In genomic region chr4:67604029-67604381, GRCh38 we compare ENCODE assay signal across 19 cellular contexts. TPM values are rescaled to one million over a fixed set of nuclear protein-coding genes. Genes with fewer than 3 reads are reported as not detected.
DNase-seq lines count a peak whose midpoint lies in the region; ATAC-seq, FAIRE-seq and TF ChIP-seq lines count a peak whose summit lies in the region.
"Had no signal": no experiment of that assay in that cellular context is flagged by ENCODE, and none has a peak within 500 bp of the region (broad histone marks: within the 10 kb centered on the region; RNA-seq: fewer than 3 reads in every experiment).

No MANE protein-coding gene starts in this region.

- no peak overlapping the region for H3K4me2 ChIP-seq in mammary epithelial cell (ENCODE audit: insufficient read depth, low read depth, low read length)
- H3K4me2 ChIP-seq in GM23338: no peak overlapping the region
- H3K4me2 ChIP-seq in K562 (ENCODE audit: insufficient read depth, low read length): no peak overlapping the region
- no peak overlapping the region for H3K4me2 ChIP-seq in keratinocyte (ENCODE audit: control insufficient read depth, extremely low read depth, insufficient read depth, low read depth, low read length)

- no peaks in the 10 kb centered on the region for H4K20me1 ChIP-seq in mammary epithelial cell (ENCODE audit: insufficient read depth, low read length)
- no peaks in the 10 kb centered on the region for H4K20me1 ChIP-seq in GM23338 (replicated peaks; ENCODE audit: insufficient read depth)
- no peaks in the 10 kb centered on the region for H4K20me1 ChIP-seq in K562 (replicated peaks; ENCODE audit: control insufficient read depth, insufficient read depth, low read length)
- H4K20me1 ChIP-seq in keratinocyte (ENCODE audit: control insufficient read depth, extremely low read depth, insufficient read depth, low read length): no peaks in the 10 kb centered on the region

- H3K27me3 Mint-ChIP-seq in GM23338 (ENCODE audit: insufficient read depth, low read depth, poor library complexity): peaks cover 1% of the 10 kb centered on the region
- H3K27me3 Mint-ChIP-seq: CD4-positive, alpha-beta T cell had no signal

- in situ Hi-C loops in mammary epithelial cell (cut with MboI; ENCODE audit: low sequenced_read_pairs in 2 of 2): no loop called here
- in situ Hi-C loops in K562 (cut with MboI): no loop called here

- no peak for FAIRE-seq in K562 (lab: Jason Lieb, UNC)
- FAIRE-seq in keratinocyte (lab: Jason Lieb, UNC): peak; percentile 56
- FAIRE-seq: D721Med, G401.6 had no signal

- POLR2A ChIA-PET in K562 (lab: Yijun Ruan, JAX): interaction anchor here (0.6 to 1.5 kb wide), 2 partner anchors 13 to 18 kb away, joined by 3 to 4 read pairs; no protein-coding TSS in a partner anchor

- TF ChIP-seq RAD21 in K562 (CRISPR knock-in tag; conservative IDR thresholded peaks at IDR 0.05 in 1 of 2, IDR thresholded peaks at IDR 0.05 in 1 of 2): no peak

- H3K27me3 ChIP-seq in mammary epithelial cell (ENCODE audit: insufficient read depth, low read length) (no peaks in the 10 kb centered on the region), breast epithelium (no peaks in the 10 kb centered on the region), GM23338 (ENCODE audit: insufficient read depth) (no peaks in the 10 kb centered on the region), K562 (ENCODE audit: control insufficient read depth in 2 of 2, insufficient read depth in 2 of 2, low read length in 2 of 2) (no peaks in the 10 kb centered on the region), keratinocyte (ENCODE audit: control insufficient read depth, extremely low read depth, insufficient read depth, low read length) (no peaks in the 10 kb centered on the region), aorta (ENCODE audit: control insufficient read depth in 1 of 2, insufficient read depth in 2 of 2, low read length in 1 of 2) (no peaks in the 10 kb centered on the region), psoas muscle (ENCODE audit: insufficient read depth in 3 of 3, low read length in 2 of 3) (no peaks in the 10 kb centered on the region)

- DNase-seq in mammary epithelial cell (no peak), breast epithelium (ENCODE audit: low spot score in 2 of 2) (no peak), GM23338 (ENCODE audit: low spot score) (no peak), K562 (ENCODE audit: extremely low read depth in 1 of 4, low spot score in 3 of 4) (no peak), keratinocyte (ENCODE audit: low read depth, low spot score) (no peak), aorta (no peak), psoas muscle (no peak)
- DNase-seq: ACHN; C1 segment of cervical spinal cord; CD4-positive, alpha-beta T cell; DMS153; DMS79 treated with DMSO at 0.1 percent for 48 hours; EL; H7 had no signal

- BruUV-seq in mammary epithelial cell (replicated peaks; lab: Mats Ljungman, UMichigan) (no TSS peak), K562 (replicated peaks; lab: Mats Ljungman, UMichigan) (no TSS peak)

- 0 out of 2 replicates have a peak, but pooled peaks cover 7% of the 10 kb centered on the region for H3K9me2 ChIP-seq in GM23338 (ENCODE audit: insufficient read depth)

- H3K9ac ChIP-seq in mammary epithelial cell (ENCODE audit: insufficient read depth, low read length) (no peak overlapping the region), K562 (ENCODE audit: insufficient read depth in 1 of 2, low read depth in 2 of 2, low read length in 2 of 2) (no peak overlapping the region), keratinocyte (ENCODE audit: control insufficient read depth, extremely low read depth, insufficient read depth, low read length) (no peak overlapping the region)

- H3K4me3 ChIP-seq in mammary epithelial cell (replicated peaks in 1 of 3; ENCODE audit: insufficient read depth in 1 of 3, low read depth in 2 of 3, low read length in 3 of 3): no peak overlapping the region
- H3K4me3 ChIP-seq in breast epithelium: no peak overlapping the region
- H3K4me3 ChIP-seq in GM23338: no peak overlapping the region
- H3K4me3 ChIP-seq in K562: no peak overlapping the region
- H3K4me3 ChIP-seq in keratinocyte (ENCODE audit: control insufficient read depth in 2 of 3, extremely low read depth in 1 of 3, insufficient read depth in 2 of 3, low read depth in 1 of 3, low read length in 3 of 3): no peak overlapping the region
- no peak overlapping the region for H3K4me3 ChIP-seq in aorta (ENCODE audit: low read length in 2 of 2)
- H3K4me3 ChIP-seq in psoas muscle: no peak overlapping the region

- peak overlapping the region; percentile 58 for H2AFZ ChIP-seq in mammary epithelial cell (ENCODE audit: low read depth, low read length)
- H2AFZ ChIP-seq in GM23338: no peak overlapping the region
- peak overlapping the region; percentile 35; the same call in 1 of the 2 replicates for H2AFZ ChIP-seq in K562 (ENCODE audit: low read depth, low read length)
- H2AFZ ChIP-seq in keratinocyte (ENCODE audit: control insufficient read depth, low read length): no peak overlapping the region

- CTCF ChIA-PET in mammary epithelial cell (lab: Charles Lee; ENCODE audit: low non-redundant PET): no interaction called here
- CTCF ChIA-PET in K562 (lab: Yijun Ruan, JAX; ENCODE audit: low intra/inter-chr PET ratio): no interaction called here

- H3K9me3 Mint-ChIP-seq in GM23338: peaks cover 10% of the 10 kb centered on the region; the same call in 2 of the 3 replicates

- peaks cover 5% of the 10 kb centered on the region; the same call in 2 of the 3 replicates for H3K36me3 Mint-ChIP-seq in GM23338 (ENCODE audit: low read depth)

- H3K9me3 ChIP-seq in mammary epithelial cell (replicated peaks; ENCODE audit: insufficient read depth, low read length): no peaks in the 10 kb centered on the region
- H3K9me3 ChIP-seq in breast epithelium: no peaks in the 10 kb centered on the region
- no peaks in the 10 kb centered on the region for H3K9me3 ChIP-seq in K562 (replicated peaks; ENCODE audit: control insufficient read depth, insufficient read depth, low read depth, low read length)
- no peaks in the 10 kb centered on the region for H3K9me3 ChIP-seq in keratinocyte (ENCODE audit: control insufficient read depth, low read depth, low read length)
- H3K9me3 ChIP-seq in aorta (ENCODE audit: control insufficient read depth, low read length): peaks cover 4% of the 10 kb centered on the region
- no peaks in the 10 kb centered on the region for H3K9me3 ChIP-seq in psoas muscle

- no peak for ATAC-seq in GM23338
- ATAC-seq in K562: peak; percentile 55; the same call in 2 of the 3 replicates
- no peak for ATAC-seq in aorta (ENCODE audit: low FRiP score)
- ATAC-seq in HG03342 (IDR thresholded peaks at IDR 0.05; ENCODE audit: unreplicated experiment): no peak
- no peak for ATAC-seq in psoas muscle

- 90% methylated on average over 2 of the region's 2 CpGs for WGBS in mammary epithelial cell (ENCODE audit: low coverage, missing lambda C conversion rate)
- WGBS in K562 (ENCODE audit: insufficient coverage, low coverage, missing lambda C conversion rate): 45% methylated on average over 2 of the region's 2 CpGs
- WGBS in aorta, 2 donors: 72 to 88% methylated on average over 2 of the region's 2 CpGs
- WGBS in psoas muscle, 3 donors: 74 to 83% (median 82%) methylated on average over 2 of the region's 2 CpGs

- TF ChIP-seq EP300 in K562 (IDR thresholded peaks at IDR 0.05; ENCODE audit: low read length): no peak

- H3K79me2 ChIP-seq in mammary epithelial cell (ENCODE audit: insufficient read depth, low read length) (no peaks in the 10 kb centered on the region), GM23338 (replicated peaks; ENCODE audit: insufficient read depth) (no peaks in the 10 kb centered on the region), K562 (ENCODE audit: control insufficient read depth, insufficient read depth, low read length) (no peaks in the 10 kb centered on the region), keratinocyte (ENCODE audit: control insufficient read depth, insufficient read depth, low read length) (no peaks in the 10 kb centered on the region)

- H3K27ac ChIP-seq in mammary epithelial cell (ENCODE audit: insufficient read depth, low read depth, low read length) (no peak overlapping the region), breast epithelium (no peak overlapping the region), GM23338 (ENCODE audit: low read depth) (no peak overlapping the region), K562 (ENCODE audit: extremely low read depth, low read depth, low read length) (no peak overlapping the region), keratinocyte (ENCODE audit: control insufficient read depth, insufficient read depth, low read length) (no peak overlapping the region), aorta (ENCODE audit: low read depth in 1 of 2, low read length in 2 of 2) (no peak overlapping the region), psoas muscle (no peak overlapping the region)

- peak overlapping the region; percentile 56; the same call in 1 of the 2 replicates for H3K27ac Mint-ChIP-seq in GM23338
- H3K27ac Mint-ChIP-seq: CD4-positive, alpha-beta T cell had no signal

- H3K4me1 ChIP-seq in mammary epithelial cell (ENCODE audit: insufficient read depth, low read length): peaks cover 8% of the 10 kb centered on the region
- no peaks in the 10 kb centered on the region for H3K4me1 ChIP-seq in breast epithelium
- no peaks in the 10 kb centered on the region for H3K4me1 ChIP-seq in GM23338 (ENCODE audit: insufficient read depth)
- no peaks in the 10 kb centered on the region; a peak in 1 of 5 replicates for H3K4me1 ChIP-seq in K562 (replicated peaks in 1 of 2; ENCODE audit: control insufficient read depth in 2 of 2, insufficient read depth in 2 of 2, low read length in 2 of 2)
- H3K4me1 ChIP-seq in keratinocyte (ENCODE audit: control insufficient read depth, extremely low read depth, insufficient read depth, low read length): peaks cover 5% of the 10 kb centered on the region
- H3K4me1 ChIP-seq in aorta (ENCODE audit: control insufficient read depth in 1 of 2, insufficient read depth in 2 of 2, low read length in 2 of 2): no peaks in the 10 kb centered on the region
- H3K4me1 ChIP-seq in psoas muscle: no peaks in the 10 kb centered on the region

- TF ChIP-seq POLR2A in breast epithelium (IDR thresholded peaks at IDR 0.05) (no peak), K562 (conservative IDR thresholded peaks at IDR 0.05) (no peak)

- H3K4me1 Mint-ChIP-seq in GM23338: peaks cover 10% of the 10 kb centered on the region

- intact Hi-C loops in mammary epithelial cell (cut with micrococcal nuclease): no loop called here
- intact Hi-C loops in breast epithelium (cut with DNase I; ENCODE audit: low total_unique reads): no loop called here
- intact Hi-C loops in K562 (cut with micrococcal nuclease): no loop called here
- intact Hi-C loops in aorta (cut with DNase I): no loop called here
- intact Hi-C loops in psoas muscle (cut with DNase I): no loop called here

- TF ChIP-seq CTCF in mammary epithelial cell (conservative IDR thresholded peaks at IDR 0.05 in 1 of 2, IDR thresholded peaks at IDR 0.05 in 1 of 2; ENCODE audit: extremely low read depth in 1 of 2, insufficient read depth in 1 of 2, low read depth in 1 of 2, low read length in 2 of 2) (no peak), breast epithelium (IDR thresholded peaks at IDR 0.05) (no peak), GM23338 (conservative IDR thresholded peaks at IDR 0.05; ENCODE audit: low read depth in 2 of 2) (no peak), K562 (IDR thresholded peaks at IDR 0.05 in 2 of 3, conservative IDR thresholded peaks at IDR 0.05 in 1 of 3; ENCODE audit: insufficient read depth in 2 of 3, low read depth in 1 of 3, low read length in 3 of 3) (no peak), keratinocyte (optimal IDR thresholded peaks at IDR 0.05 in 1 of 3, IDR thresholded peaks at IDR 0.05 in 1 of 3, conservative IDR thresholded peaks at IDR 0.05 in 1 of 3; ENCODE audit: extremely low read depth in 1 of 3, insufficient read depth in 2 of 3, low read length in 3 of 3) (no peak), psoas muscle (IDR thresholded peaks at IDR 0.05) (no peak)

- H3K9me1 ChIP-seq in K562 (ENCODE audit: control insufficient read depth, insufficient read depth, low read length) (no peaks in the 10 kb centered on the region), keratinocyte (ENCODE audit: control insufficient read depth, extremely low read depth, insufficient read depth, low read length) (no peaks in the 10 kb centered on the region)

- no peaks in the 10 kb centered on the region for H3K36me3 ChIP-seq in mammary epithelial cell (ENCODE audit: insufficient read depth, low read length)
- H3K36me3 ChIP-seq in breast epithelium: no peaks in the 10 kb centered on the region
- no peaks in the 10 kb centered on the region; the same call in 1 of the 2 replicates for H3K36me3 ChIP-seq in GM23338 (ENCODE audit: insufficient read depth)
- H3K36me3 ChIP-seq in K562 (ENCODE audit: control insufficient read depth, insufficient read depth, low read length): no peaks in the 10 kb centered on the region
- no peaks in the 10 kb centered on the region for H3K36me3 ChIP-seq in keratinocyte (ENCODE audit: control insufficient read depth in 2 of 2, extremely low read depth in 1 of 2, insufficient read depth in 2 of 2, low read length in 2 of 2)
- H3K36me3 ChIP-seq in aorta (ENCODE audit: control insufficient read depth in 1 of 2, insufficient read depth in 2 of 2, low read length in 1 of 2): no peaks in the 10 kb centered on the region
- H3K36me3 ChIP-seq in psoas muscle (ENCODE audit: insufficient read depth in 1 of 2, low read depth in 1 of 2): no peaks in the 10 kb centered on the region

- dilution Hi-C loops in mammary epithelial cell (cut with HindIII; ENCODE audit: low sequenced_read_pairs): no loop called here
- dilution Hi-C loops in keratinocyte (cut with MboI; ENCODE audit: extremely low pct_ligation_motif_present, low sequenced_read_pairs): no loop called here

- H3K4me3 Mint-ChIP-seq in GM23338: no peak overlapping the region
- H3K4me3 Mint-ChIP-seq: CD4-positive, alpha-beta T cell had no signal

- no peaks in the 10 kb centered on the region for H3F3A ChIP-seq in GM23338 (replicated peaks; ENCODE audit: low read depth)

RNA-seq across cellular contexts. Expression of gene STAP1, which starts 45.5 kb away (rescaled TPM):
- not detected for total RNA-seq in mammary epithelial cell
- not detected for polyA plus RNA-seq in mammary epithelial cell
- polyA minus RNA-seq in mammary epithelial cell: not detected
- total RNA-seq in breast epithelium: under 1 TPM in 1 of 3 donors, not detected in 2; 0.32 TPM
- not detected in 2 replicates for total RNA-seq in GM23338 (2014; rRNA removed; shearing (Covaris generic))
- not detected in 2 replicates for polyA plus RNA-seq in GM23338 (2016; fragmentation: Nextera tagmentation; extraction: Ambion mirVana)
- not detected in 2 replicates for total RNA-seq in K562 (2011; cell fraction: chromatin; rRNA removed; ENCODE audit: low replicate concordance)
- not detected in 2 replicates for total RNA-seq in K562 (2011; cell fraction: nucleolus; rRNA removed)
- total RNA-seq in K562 (2011; cell fraction: nucleoplasm; rRNA removed): not detected in 2 replicates
- 0.50 and 1.2 TPM in 2 replicates for total RNA-seq in K562 (2014; rRNA removed)
- total RNA-seq in K562 (2014; rRNA removed; fragmentation: Illumina TruSeq; extraction: Trizol): 1.6 and 1.8 TPM in 2 replicates
- total RNA-seq in K562 (2015; rRNA removed; fragmentation: Illumina TruSeq; extraction: Trizol): 5.2 and 5.6 TPM in 2 replicates
- total RNA-seq in K562 (2021): 1.2 and 1.3 TPM in 2 replicates
- 0.50 and 0.53 TPM in 2 replicates for polyA plus RNA-seq in K562 (2011; rRNA removed)
- polyA plus RNA-seq in K562 (2011; cell fraction: cytosol; rRNA removed): 0.07 and 0.16 TPM in 2 replicates
- polyA plus RNA-seq in K562 (2011; cell fraction: nucleus; rRNA removed): 0.21 TPM in 1 of 2 replicates, not detected in the other
- 2.8 and 4.9 TPM in 2 replicates for polyA plus RNA-seq in K562 (2012)
- polyA plus RNA-seq in K562 (2014; fragmentation: Illumina TruSeq; extraction: Trizol): 1.4 and 1.6 TPM in 2 replicates
- 1 to 10 TPM; 1.9 to 2.0 TPM for polyA plus RNA-seq in K562 (2014; fragmentation: Nextera tagmentation; extraction: Ambion mirVana)
- polyA plus RNA-seq in K562 (2014; rRNA removed): 1.3 and 1.8 TPM in 2 replicates
- polyA minus RNA-seq in K562 (2011; rRNA and poly(A)+ RNA removed): 0.25 and 0.72 TPM in 2 replicates
- polyA minus RNA-seq in K562 (2011; cell fraction: cytosol; rRNA and poly(A)+ RNA removed): not detected in 2 replicates
- polyA minus RNA-seq in K562 (2011; cell fraction: nucleus; rRNA and poly(A)+ RNA removed): not detected in 2 replicates
- polyA plus RNA-seq in keratinocyte: not detected in 3 replicates
- polyA plus RNA-seq in keratinocyte (2011; ENCODE audit: low read depth): not detected
- polyA plus RNA-seq in keratinocyte (2011; cell fraction: cytosol; rRNA removed): not detected in 2 replicates
- not detected in 2 replicates for polyA plus RNA-seq in keratinocyte (2011; cell fraction: nucleus; rRNA removed)
- polyA plus RNA-seq in keratinocyte (2012; ENCODE audit: low replicate concordance): not detected in 2 replicates
- not detected in 3 replicates for polyA minus RNA-seq in keratinocyte
- not detected for polyA minus RNA-seq in keratinocyte (2011; cell fraction: cytosol; rRNA and poly(A)+ RNA removed)
- polyA minus RNA-seq in keratinocyte (2011; cell fraction: nucleus; rRNA and poly(A)+ RNA removed): not detected in 2 replicates
- under 1 TPM; 0.33 to 0.88 TPM for total RNA-seq in aorta
- not detected for polyA plus RNA-seq in aorta
- under 1 TPM in 1 of 4 donors, not detected in 3; 0.23 TPM for total RNA-seq in psoas muscle
- polyA plus RNA-seq in psoas muscle: under 1 TPM in 1 of 3 donors, not detected in 2; 0.04 TPM
- total RNA-seq: A172, H7, HT1080 had no signal

RNA-seq across cellular contexts. Expression of gene CENPC, which starts 58.7 kb away (rescaled TPM):
- 10 to 100 TPM; 12.3 to 13.0 TPM for total RNA-seq in mammary epithelial cell
- 3.0 TPM for polyA plus RNA-seq in mammary epithelial cell
- polyA minus RNA-seq in mammary epithelial cell: 4.9 TPM
- total RNA-seq in breast epithelium: 10 to 100 TPM; 30.7 to 67.6 (median 45.9) TPM
- 11.8 and 24.5 TPM in 2 replicates for total RNA-seq in GM23338 (2014; rRNA removed; shearing (Covaris generic))
- 15.9 and 21.6 TPM in 2 replicates for polyA plus RNA-seq in GM23338 (2016; fragmentation: Nextera tagmentation; extraction: Ambion mirVana)
- 47.0 and 259 TPM in 2 replicates for total RNA-seq in K562 (2011; cell fraction: chromatin; rRNA removed; ENCODE audit: low replicate concordance)
- total RNA-seq in K562 (2011; cell fraction: nucleolus; rRNA removed): 24.8 and 32.0 TPM in 2 replicates
- total RNA-seq in K562 (2011; cell fraction: nucleoplasm; rRNA removed): 83.2 and 129 TPM in 2 replicates
- 21.5 and 31.4 TPM in 2 replicates for total RNA-seq in K562 (2014; rRNA removed)
- 47.7 and 61.7 TPM in 2 replicates for total RNA-seq in K562 (2014; rRNA removed; fragmentation: Illumina TruSeq; extraction: Trizol)
- 42.2 and 48.5 TPM in 2 replicates for total RNA-seq in K562 (2015; rRNA removed; fragmentation: Illumina TruSeq; extraction: Trizol)
- total RNA-seq in K562 (2021): 27.9 and 30.5 TPM in 2 replicates
- 32.5 and 38.6 TPM in 2 replicates for polyA plus RNA-seq in K562 (2011; rRNA removed)
- polyA plus RNA-seq in K562 (2011; cell fraction: cytosol; rRNA removed): 3.2 and 7.4 TPM in 2 replicates
- polyA plus RNA-seq in K562 (2011; cell fraction: nucleus; rRNA removed): 32.1 and 44.8 TPM in 2 replicates
- polyA plus RNA-seq in K562 (2012): 12.1 and 15.3 TPM in 2 replicates
- 28.0 and 30.8 TPM in 2 replicates for polyA plus RNA-seq in K562 (2014; fragmentation: Illumina TruSeq; extraction: Trizol)
- 10 to 100 TPM; 18.1 TPM for polyA plus RNA-seq in K562 (2014; fragmentation: Nextera tagmentation; extraction: Ambion mirVana)
- 19.3 and 28.7 TPM in 2 replicates for polyA plus RNA-seq in K562 (2014; rRNA removed)
- polyA minus RNA-seq in K562 (2011; rRNA and poly(A)+ RNA removed): 61.4 and 85.3 TPM in 2 replicates
- 15.2 and 18.5 TPM in 2 replicates for polyA minus RNA-seq in K562 (2011; cell fraction: cytosol; rRNA and poly(A)+ RNA removed)
- 87.5 and 162 TPM in 2 replicates for polyA minus RNA-seq in K562 (2011; cell fraction: nucleus; rRNA and poly(A)+ RNA removed)
- 3.9 to 7.9 TPM (median 4.5 TPM) in 3 replicates for polyA plus RNA-seq in keratinocyte
- polyA plus RNA-seq in keratinocyte (2011; ENCODE audit: low read depth): 9.3 TPM
- 1.6 and 3.4 TPM in 2 replicates for polyA plus RNA-seq in keratinocyte (2011; cell fraction: cytosol; rRNA removed)
- 8.7 and 11.6 TPM in 2 replicates for polyA plus RNA-seq in keratinocyte (2011; cell fraction: nucleus; rRNA removed)
- polyA plus RNA-seq in keratinocyte (2012; ENCODE audit: low replicate concordance): 4.4 and 5.2 TPM in 2 replicates
- 0.82 to 9.2 TPM (median 3.1 TPM) in 3 replicates for polyA minus RNA-seq in keratinocyte
- polyA minus RNA-seq in keratinocyte (2011; cell fraction: cytosol; rRNA and poly(A)+ RNA removed): 1.3 TPM
- polyA minus RNA-seq in keratinocyte (2011; cell fraction: nucleus; rRNA and poly(A)+ RNA removed): 11.1 and 22.2 TPM in 2 replicates
- total RNA-seq in aorta: 10 to 100 TPM; 21.7 to 41.6 TPM
- 10 to 100 TPM in 1 of 2 donors, 1 to 10 TPM in 1; 3.0 to 10.3 TPM for polyA plus RNA-seq in aorta
- total RNA-seq in psoas muscle: 1 to 10 TPM; 3.5 to 5.6 (median 4.5) TPM
- 1 to 10 TPM; 1.5 to 3.2 (median 2.1) TPM for polyA plus RNA-seq in psoas muscle

Comparison
In these comparisons a context has a peak if more than half of its experiments do, and no peak if none do; other contexts are left out.
1. H2AFZ ChIP-seq: peak in mammary epithelial cell (single experiment) and K562 (single experiment); none in GM23338 (single experiment) and keratinocyte (single experiment).